ENCODE assay signal across 20 cellular contexts in the genomic region with DNA sequence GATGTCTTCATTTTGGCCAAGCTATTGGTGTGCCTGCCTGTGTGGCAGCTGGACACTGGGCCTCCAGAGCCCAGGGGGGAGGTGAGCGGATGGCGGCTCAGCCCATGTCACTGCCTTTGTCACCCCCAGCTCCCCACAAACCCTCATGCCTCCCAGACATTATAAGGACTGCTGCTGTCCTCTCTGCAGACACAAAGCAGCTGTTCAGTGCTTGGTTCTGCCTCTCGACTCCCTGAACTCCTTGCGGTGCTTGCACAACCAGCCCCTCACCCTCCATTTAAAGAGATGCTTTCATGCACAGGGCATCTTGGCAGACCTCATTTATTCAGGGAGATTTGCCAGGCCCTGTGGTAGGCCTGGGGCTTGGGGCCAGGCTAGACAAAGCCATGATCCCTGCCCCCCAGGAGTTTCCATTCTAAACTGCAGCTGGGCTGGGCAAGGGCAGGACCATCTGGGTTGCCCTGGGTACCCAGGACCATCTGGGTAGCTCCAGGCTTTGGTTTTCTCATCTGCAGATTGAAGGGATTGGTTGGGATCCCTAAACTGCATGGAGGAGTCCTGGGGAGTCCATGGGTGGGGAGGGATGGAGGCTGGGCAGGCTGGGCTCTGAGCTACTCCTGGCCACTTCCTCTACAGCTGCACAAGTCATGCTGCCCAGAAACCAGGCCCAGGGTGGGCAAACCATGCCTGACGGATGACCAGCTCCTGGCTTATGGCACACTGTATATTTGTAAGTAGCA.
"Had no signal": no experiment of that assay in that cellular context is flagged by ENCODE, and none has a peak within 500 bp of the region (broad histone marks: within the 10 kb centered on the region; RNA-seq: fewer than 3 reads in every experiment).

No MANE protein-coding gene starts in this region.

- H3K36me3 Mint-ChIP-seq: activated naive CD8-positive, alpha-beta T cell; memory B cell; natural killer cell treated with Interleukin-12 subunit alpha and Interleukin-12 subunit beta and Interleukin-15 and Interleukin-18, amount 100 ng/mL, for 72 hours had no signal

- H3K4me3 ChIP-seq: dorsolateral prefrontal cortex, mucosa of descending colon had no signal

- H3K27ac Mint-ChIP-seq: activated naive CD8-positive, alpha-beta T cell; activated T-helper 1 cell treated with anti-CD3 and anti-CD28 coated beads, Interleukin-12 subunit alpha, Interleukin-12 subunit beta, Interleukin-2, Interleukin-4 antibody, amounts not matched to agents 30 ng/mL and 10 ng/mL and 1 ng/mL, durations not matched to agents 14 hours and 24 hours and 36 hours; memory B cell; natural killer cell treated with Interleukin-12 subunit alpha and Interleukin-12 subunit beta and Interleukin-15 and Interleukin-18, amount 100 ng/mL, for 72 hours had no signal

- FAIRE-seq: frontal cortex, keratinocyte had no signal

- H3K9me3 Mint-ChIP-seq: activated T-helper 1 cell treated with anti-CD3 and anti-CD28 coated beads, Interleukin-12 subunit alpha, Interleukin-12 subunit beta, Interleukin-2, Interleukin-4 antibody, amounts not matched to agents 30 ng/mL and 10 ng/mL and 1 ng/mL, durations not matched to agents 14 hours and 24 hours and 36 hours; memory B cell; natural killer cell treated with Interleukin-12 subunit alpha and Interleukin-12 subunit beta and Interleukin-15 and Interleukin-18, amount 100 ng/mL, for 72 hours had no signal

- H3K4me3 Mint-ChIP-seq: activated naive CD8-positive, alpha-beta T cell; activated T-helper 1 cell treated with anti-CD3 and anti-CD28 coated beads, Interleukin-12 subunit alpha, Interleukin-12 subunit beta, Interleukin-2, Interleukin-4 antibody, amounts not matched to agents 30 ng/mL and 10 ng/mL and 1 ng/mL, durations not matched to agents 14 hours and 24 hours and 36 hours; memory B cell; natural killer cell treated with Interleukin-12 subunit alpha and Interleukin-12 subunit beta and Interleukin-15 and Interleukin-18, amount 100 ng/mL, for 72 hours had no signal

- DNase-seq: activated CD4-positive, alpha-beta T cell treated with anti-CD3 and anti-CD28 coated beads for 1 hour; activated CD4-positive, alpha-beta T cell treated with anti-CD3 and anti-CD28 coated beads, Interleukin-2, amount 50 U/mL, for 48 hours; activated gamma-delta T cell treated with Interleukin-2 at 50 U/mL for 16 hours; activated T-cell treated with anti-CD3 and anti-CD28 coated beads for 4 hours; amniotic stem cell; dorsolateral prefrontal cortex; left ventricle myocardium superior; mucosa of descending colon; stimulated activated CD4-positive, alpha-beta T cell treated with anti-CD3 and anti-CD28 coated beads, Interleukin-12 subunit alpha, Interleukin-12 subunit beta, amount 100 ng/mL, for 4 hours; stimulated activated CD4-positive, alpha-beta T cell treated with anti-CD3 and anti-CD28 coated beads, Interleukin-1b, Interleukin-23, amount 100 ng/mL, for 48 hours; stimulated activated CD8-positive, alpha-beta memory T cell treated with anti-CD3 and anti-CD28 coated beads, Interleukin-4, amount 100 ng/mL, for 48 hours; stimulated activated naive CD4-positive, alpha-beta T cell; T-helper 2 cell; WERI-Rb-1 had no signal
